Comparison of ENCODE assay signal across 21 cellular contexts in genomic region chr7:151677581-151678226, GRCh38.
DNase-seq lines count a peak whose midpoint lies in the region; ATAC-seq, FAIRE-seq and TF ChIP-seq lines count a peak whose summit lies in the region.
"Had no signal": no experiment of that assay in that cellular context is flagged by ENCODE, and none has a peak within 500 bp of the region (broad histone marks: within the 10 kb centered on the region; RNA-seq: fewer than 3 reads in every experiment).

No MANE protein-coding gene starts in this region.

- H3K4me3 ChIP-seq in thyroid gland (replicated peaks in 1 of 3): no peak overlapping the region
- H3K4me3 ChIP-seq in lower leg skin (ENCODE audit: low read depth, poor library complexity, severe bottlenecking): no peak overlapping the region
- H3K4me3 ChIP-seq: SJCRH30, upper lobe of right lung had no signal

- TF ChIP-seq CTCF in thyroid gland (IDR thresholded peaks at IDR 0.05) (no peak), lower leg skin (IDR thresholded peaks at IDR 0.05) (no peak)

- H3K27me3 ChIP-seq in thyroid gland: no peaks in the 10 kb centered on the region
- H3K27me3 ChIP-seq: SJCRH30, upper lobe of right lung had no signal

- ATAC-seq in activated naive CD8-positive, alpha-beta T cell treated with anti-CD3 and anti-CD28 coated beads, Interleukin-2, amount 10 ng/mL, durations not matched to agents 7 days and 5 days (ENCODE audit: low read depth): no peak
- no peak for ATAC-seq in activated naive CD8-positive, alpha-beta T cell treated with anti-CD3 and anti-CD28 coated beads, Interleukin-2, amount 50 U/mL, for 24 hours
- ATAC-seq in activated T-helper 17 cell treated with anti-CD3 and anti-CD28 coated beads, Interleukin-2, amount 50 U/mL, for 72 hours (replicated peaks): no peak
- ATAC-seq: effector memory CD8-positive, alpha-beta T cell had no signal

- peak overlapping the region; percentile 17 for H3K27ac Mint-ChIP-seq in activated naive CD8-positive, alpha-beta T cell treated with anti-CD3 and anti-CD28 coated beads, Interleukin-2, amount 10 ng/mL, durations not matched to agents 7 days and 5 days
- H3K27ac Mint-ChIP-seq in activated naive CD8-positive, alpha-beta T cell treated with anti-CD3 and anti-CD28 coated beads, Interleukin-2, amount 50 U/mL, for 24 hours: no peak overlapping the region
- H3K27ac Mint-ChIP-seq in activated T-helper 17 cell treated with anti-CD3 and anti-CD28 coated beads, Interleukin-2, amount 50 U/mL, for 72 hours: peak overlapping the region; percentile 74
- H3K27ac Mint-ChIP-seq: activated naive CD4-positive, alpha-beta T cell treated with anti-CD3 and anti-CD28 coated beads, Interleukin-2, amount 50 U/mL, for 24 hours had no signal

- H3K27ac ChIP-seq in thyroid gland: peak overlapping the region; percentile 56 to 71 (median 70)
- H3K27ac ChIP-seq: SJCRH30, upper lobe of right lung had no signal

- DNase-seq in activated naive CD8-positive, alpha-beta T cell treated with anti-CD3 and anti-CD28 coated beads, Interleukin-2, amount 10 ng/mL, durations not matched to agents 7 days and 5 days: no peak
- no peak for DNase-seq in activated naive CD8-positive, alpha-beta T cell treated with anti-CD3 and anti-CD28 coated beads, Interleukin-2, amount 50 U/mL, for 24 hours
- no peak for DNase-seq in thyroid gland
- no peak for DNase-seq in lower leg skin (ENCODE audit: low spot score in 2 of 2)
- DNase-seq in SKM-1 (lab: John Stamatoyannopoulos, UW; ENCODE audit: unreplicated experiment): no peak
- DNase-seq in stimulated activated CD4-positive, alpha-beta T cell treated with anti-CD3 and anti-CD28 coated beads, Interleukin-1b, Interleukin-23, amount 100 ng/mL, for 48 hours: no peak
- DNase-seq: activated CD4-positive, alpha-beta T cell treated with anti-CD3 and anti-CD28 coated beads for 48 hours; caudate nucleus; CD4-positive, alpha-beta memory T cell; DND-41; effector memory CD8-positive, alpha-beta T cell; NCI-H2171; SJCRH30; stimulated activated CD4-positive, alpha-beta T cell treated with anti-CD3 and anti-CD28 coated beads, Interleukin-4, amount 100 ng/mL, for 1 hour; T-helper 9 cell; upper lobe of right lung had no signal

- no peak overlapping the region for H3K4me3 Mint-ChIP-seq in activated naive CD8-positive, alpha-beta T cell treated with anti-CD3 and anti-CD28 coated beads, Interleukin-2, amount 10 ng/mL, durations not matched to agents 7 days and 5 days
- no peak overlapping the region for H3K4me3 Mint-ChIP-seq in activated naive CD8-positive, alpha-beta T cell treated with anti-CD3 and anti-CD28 coated beads, Interleukin-2, amount 50 U/mL, for 24 hours
- H3K4me3 Mint-ChIP-seq in activated T-helper 17 cell treated with anti-CD3 and anti-CD28 coated beads, Interleukin-2, amount 50 U/mL, for 72 hours: no peak overlapping the region
- H3K4me3 Mint-ChIP-seq: activated naive CD4-positive, alpha-beta T cell treated with anti-CD3 and anti-CD28 coated beads, Interleukin-2, amount 50 U/mL, for 24 hours; CD4-positive, alpha-beta memory T cell; effector memory CD8-positive, alpha-beta T cell had no signal

- POLR2A ChIA-PET in activated naive CD8-positive, alpha-beta T cell treated with anti-CD3 and anti-CD28 coated beads, Interleukin-2, amount 10 ng/mL, durations not matched to agents 7 days and 5 days (lab: Charles Lee): no interaction called here

- no peak for TF ChIP-seq POLR2A in thyroid gland (IDR thresholded peaks at IDR 0.05)
- TF ChIP-seq POLR2A in lower leg skin (IDR thresholded peaks at IDR 0.05): no peak

- no peaks in the 10 kb centered on the region for H3K9me3 Mint-ChIP-seq in activated naive CD8-positive, alpha-beta T cell treated with anti-CD3 and anti-CD28 coated beads, Interleukin-2, amount 10 ng/mL, durations not matched to agents 7 days and 5 days
- no peaks in the 10 kb centered on the region for H3K9me3 Mint-ChIP-seq in activated naive CD8-positive, alpha-beta T cell treated with anti-CD3 and anti-CD28 coated beads, Interleukin-2, amount 50 U/mL, for 24 hours
- no peaks in the 10 kb centered on the region for H3K9me3 Mint-ChIP-seq in activated T-helper 17 cell treated with anti-CD3 and anti-CD28 coated beads, Interleukin-2, amount 50 U/mL, for 72 hours
- H3K9me3 Mint-ChIP-seq: activated naive CD4-positive, alpha-beta T cell treated with anti-CD3 and anti-CD28 coated beads, Interleukin-2, amount 50 U/mL, for 24 hours; CD4-positive, alpha-beta memory T cell; effector memory CD8-positive, alpha-beta T cell had no signal

- intact Hi-C loops in thyroid gland (cut with DNase I): no loop called here
- intact Hi-C loops in lower leg skin (cut with DNase I; ENCODE audit: low total_unique reads): no loop called here

- peaks cover 2% of the 10 kb centered on the region for H3K27me3 Mint-ChIP-seq in activated naive CD8-positive, alpha-beta T cell treated with anti-CD3 and anti-CD28 coated beads, Interleukin-2, amount 10 ng/mL, durations not matched to agents 7 days and 5 days
- no peaks in the 10 kb centered on the region for H3K27me3 Mint-ChIP-seq in activated naive CD8-positive, alpha-beta T cell treated with anti-CD3 and anti-CD28 coated beads, Interleukin-2, amount 50 U/mL, for 24 hours
- no peaks in the 10 kb centered on the region for H3K27me3 Mint-ChIP-seq in activated T-helper 17 cell treated with anti-CD3 and anti-CD28 coated beads, Interleukin-2, amount 50 U/mL, for 72 hours
- H3K27me3 Mint-ChIP-seq: activated naive CD4-positive, alpha-beta T cell treated with anti-CD3 and anti-CD28 coated beads, Interleukin-2, amount 50 U/mL, for 24 hours; CD4-positive, alpha-beta memory T cell; effector memory CD8-positive, alpha-beta T cell had no signal

- no peaks in the 10 kb centered on the region for H3K9me3 ChIP-seq in thyroid gland
- H3K9me3 ChIP-seq: SJCRH30, upper lobe of right lung had no signal

- no peaks in the 10 kb centered on the region for H3K36me3 Mint-ChIP-seq in activated naive CD8-positive, alpha-beta T cell treated with anti-CD3 and anti-CD28 coated beads, Interleukin-2, amount 10 ng/mL, durations not matched to agents 7 days and 5 days
- H3K36me3 Mint-ChIP-seq in activated naive CD8-positive, alpha-beta T cell treated with anti-CD3 and anti-CD28 coated beads, Interleukin-2, amount 50 U/mL, for 24 hours (ENCODE audit: low read depth): no peaks in the 10 kb centered on the region
- peaks cover 21% of the 10 kb centered on the region for H3K36me3 Mint-ChIP-seq in activated T-helper 17 cell treated with anti-CD3 and anti-CD28 coated beads, Interleukin-2, amount 50 U/mL, for 72 hours (ENCODE audit: low read depth)

- 74% methylated on average over 14 of the region's 14 CpGs for WGBS in thyroid gland, 2 donors
- WGBS in lower leg skin, 2 donors: 63 to 71% methylated on average over 14 of the region's 14 CpGs

- FAIRE-seq in islet of Langerhans (lab: Jason Lieb, UNC): peak; percentile 85
- FAIRE-seq: H54, HTR-8/SVneo had no signal

- no peaks in the 10 kb centered on the region for H3K36me3 ChIP-seq in thyroid gland
- H3K36me3 ChIP-seq: SJCRH30 had no signal

- H3K4me1 ChIP-seq in thyroid gland: peaks cover 15 to 71% of the 10 kb centered on the region in 2 donors
- H3K4me1 ChIP-seq: SJCRH30, upper lobe of right lung had no signal

- H3K4me1 Mint-ChIP-seq in activated naive CD8-positive, alpha-beta T cell treated with anti-CD3 and anti-CD28 coated beads, Interleukin-2, amount 10 ng/mL, durations not matched to agents 7 days and 5 days: peaks cover 23% of the 10 kb centered on the region
- H3K4me1 Mint-ChIP-seq in activated naive CD8-positive, alpha-beta T cell treated with anti-CD3 and anti-CD28 coated beads, Interleukin-2, amount 50 U/mL, for 24 hours: peaks cover 23% of the 10 kb centered on the region
- H3K4me1 Mint-ChIP-seq in activated T-helper 17 cell treated with anti-CD3 and anti-CD28 coated beads, Interleukin-2, amount 50 U/mL, for 72 hours: peaks cover under 1% of the 10 kb centered on the region
